In genomic region chr3:70108072-70108471, GRCh38 we compare ENCODE assay signal across 8 cellular contexts.
DNase-seq lines count a peak whose midpoint lies in the region; ATAC-seq, FAIRE-seq and TF ChIP-seq lines count a peak whose summit lies in the region.
"Had no signal": no experiment of that assay in that cellular context is flagged by ENCODE, and none has a peak within 500 bp of the region (broad histone marks: within the 10 kb centered on the region; RNA-seq: fewer than 3 reads in every experiment).

No MANE protein-coding gene starts in this region.

- no peaks in the 10 kb centered on the region for H4K20me1 ChIP-seq in GM23248 (ENCODE audit: insufficient read depth)

- POLR2A ChIA-PET in GM10248 (lab: Yijun Ruan, JAX), result no interaction called here

- H3K9me3 ChIP-seq in GM23248 (ENCODE audit: low read depth), result no peaks in the 10 kb centered on the region
- no peaks in the 10 kb centered on the region for H3K9me3 ChIP-seq in SJCRH30 (replicated peaks)
- H3K9me3 ChIP-seq in kidney (ENCODE audit: control insufficient read depth in 1 of 2, low read length in 2 of 2), result no peaks in the 10 kb centered on the region

- CTCF ChIA-PET in GM10248 (lab: Yijun Ruan, JAX), result interaction anchor here (0.8 to 9.5 kb wide), 7 partner anchors 9 to 443 kb away, joined by 3 to 131 read pairs (median 3); no protein-coding TSS in a partner anchor
- CTCF ChIA-PET in activated CD8-positive, alpha-beta memory T cell treated with anti-CD3 and anti-CD28 coated beads, Interleukin-2, amount 10 ng/mL, durations not matched to agents 7 days and 5 days (lab: Charles Lee), result no interaction called here

- H3K27ac Mint-ChIP-seq in activated CD8-positive, alpha-beta memory T cell treated with anti-CD3 and anti-CD28 coated beads, Interleukin-2, amount 10 ng/mL, durations not matched to agents 7 days and 5 days, result no peak overlapping the region
- H3K27ac Mint-ChIP-seq: T-helper 1 cell treated with Interleukin-12 subunit alpha and Interleukin-12 subunit beta and Interleukin-4 antibody, amounts not matched to agents 30 μg/mL and 1 μg/mL, for 36 hours had no signal

- no peak overlapping the region for H2AFZ ChIP-seq in GM23248

- peak; percentile 39 for TF ChIP-seq CTCF in GM10248 (IDR thresholded peaks at IDR 0.05; ENCODE audit: control extremely low read depth, extremely low read depth, low read depth, missing control alignments)
- TF ChIP-seq CTCF in kidney (IDR thresholded peaks at IDR 0.05; ENCODE audit: borderline replicate concordance, extremely low read depth, insufficient read depth), result peak; percentile 8

- no peaks in the 10 kb centered on the region for H3K79me2 ChIP-seq in GM23248 (ENCODE audit: insufficient read depth)

- H3K4me3 Mint-ChIP-seq in activated CD8-positive, alpha-beta memory T cell treated with anti-CD3 and anti-CD28 coated beads, Interleukin-2, amount 10 ng/mL, durations not matched to agents 7 days and 5 days, result no peak overlapping the region
- H3K4me3 Mint-ChIP-seq: T-helper 1 cell treated with Interleukin-12 subunit alpha and Interleukin-12 subunit beta and Interleukin-4 antibody, amounts not matched to agents 30 μg/mL and 1 μg/mL, for 36 hours had no signal

- H3K36me3 ChIP-seq in GM23248 (ENCODE audit: low read depth) (no peaks in the 10 kb centered on the region), SJCRH30 (no peaks in the 10 kb centered on the region), kidney (ENCODE audit: control insufficient read depth in 1 of 2, insufficient read depth in 2 of 2, low read length in 2 of 2) (no peaks in the 10 kb centered on the region)

- FAIRE-seq in kidney (lab: Jason Lieb, UNC), result no peak

- H3K4me3 ChIP-seq in GM23248 (no peak overlapping the region), SJCRH30 (no peak overlapping the region), kidney (ENCODE audit: low read length in 2 of 2) (no peak overlapping the region)

- in situ Hi-C loops in GM23248 (cut with MboI), result no loop called here

- H3K9me2 ChIP-seq in GM23248 (ENCODE audit: insufficient read depth), result no peaks in the 10 kb centered on the region

- intact Hi-C loops in kidney (cut with DNase I), result no loop called here

- 37 to 43% methylated on average over 6 of the region's 6 CpGs for WGBS in GM23248 (ENCODE audit: low coverage in 1 of 2, low lambda C conversion rate in 2 of 2, missing lambda C conversion rate in 2 of 2), 2 experiments

- no peak overlapping the region for H3K4me2 ChIP-seq in GM23248 (ENCODE audit: unreplicated experiment)

- no peaks in the 10 kb centered on the region for H3K36me3 Mint-ChIP-seq in activated CD8-positive, alpha-beta memory T cell treated with anti-CD3 and anti-CD28 coated beads, Interleukin-2, amount 10 ng/mL, durations not matched to agents 7 days and 5 days

- H3K4me1 ChIP-seq in GM23248 (ENCODE audit: insufficient read depth) (no peaks in the 10 kb centered on the region), SJCRH30 (no peaks in the 10 kb centered on the region), kidney (ENCODE audit: control insufficient read depth in 1 of 2, insufficient read depth in 1 of 2, low read depth in 1 of 2, low read length in 2 of 2) (no peaks in the 10 kb centered on the region)

- H3K9ac ChIP-seq in GM23248 (no peak overlapping the region), kidney (ENCODE audit: low read length in 2 of 2) (no peak overlapping the region)

- H3F3A ChIP-seq in GM23248 (ENCODE audit: insufficient read depth), result no peaks in the 10 kb centered on the region

- DNase-seq in GM10248 (ENCODE audit: extremely low spot score) (peak; percentile 22), GM23248 (peak; percentile 8), SJCRH30 (peak; percentile 21 to 49), kidney (no peak), DMS79 (lab: John Stamatoyannopoulos, UW) (no peak)
- DNase-seq in activated CD8-positive, alpha-beta memory T cell treated with anti-CD3 and anti-CD28 coated beads, Interleukin-2, amount 10 ng/mL, durations not matched to agents 7 days and 5 days, result no peak

- H3K27me3 Mint-ChIP-seq in activated CD8-positive, alpha-beta memory T cell treated with anti-CD3 and anti-CD28 coated beads, Interleukin-2, amount 10 ng/mL, durations not matched to agents 7 days and 5 days, result no peaks in the 10 kb centered on the region

- no peaks in the 10 kb centered on the region for H3K9me3 Mint-ChIP-seq in activated CD8-positive, alpha-beta memory T cell treated with anti-CD3 and anti-CD28 coated beads, Interleukin-2, amount 10 ng/mL, durations not matched to agents 7 days and 5 days (ENCODE audit: low read depth)
- H3K9me3 Mint-ChIP-seq: T-helper 1 cell treated with Interleukin-12 subunit alpha and Interleukin-12 subunit beta and Interleukin-4 antibody, amounts not matched to agents 30 μg/mL and 1 μg/mL, for 36 hours had no signal

- no peaks in the 10 kb centered on the region for H3K4me1 Mint-ChIP-seq in activated CD8-positive, alpha-beta memory T cell treated with anti-CD3 and anti-CD28 coated beads, Interleukin-2, amount 10 ng/mL, durations not matched to agents 7 days and 5 days

- H3K27ac ChIP-seq in GM23248 (no peak overlapping the region), SJCRH30 (no peak overlapping the region), kidney (ENCODE audit: low read depth in 2 of 2, low read length in 2 of 2) (no peak overlapping the region)

- ATAC-seq in GM21528 (IDR thresholded peaks at IDR 0.05; ENCODE audit: low FRiP score, unreplicated experiment), result no peak
- ATAC-seq in activated CD8-positive, alpha-beta memory T cell treated with anti-CD3 and anti-CD28 coated beads, Interleukin-2, amount 10 ng/mL, durations not matched to agents 7 days and 5 days, result no peak

- H3K27me3 ChIP-seq in GM23248 (replicated peaks; ENCODE audit: insufficient read depth) (no peaks in the 10 kb centered on the region), SJCRH30 (no peaks in the 10 kb centered on the region; the same call in 1 of the 2 replicates)

Comparison
In these comparisons a context has a peak if more than half of its experiments do, and no peak if none do; other contexts are left out.
1. DNase-seq: peak in GM10248 (single experiment), GM23248 (single experiment) and SJCRH30 (2 of 2); none in kidney (single experiment), DMS79 (single experiment) and activated CD8-positive, alpha-beta memory T cell treated with anti-CD3 and anti-CD28 coated beads, Interleukin-2, amount 10 ng/mL, durations not matched to agents 7 days and 5 days (single experiment).